ENCODE assay signal across 15 cellular contexts in the genomic region with DNA sequence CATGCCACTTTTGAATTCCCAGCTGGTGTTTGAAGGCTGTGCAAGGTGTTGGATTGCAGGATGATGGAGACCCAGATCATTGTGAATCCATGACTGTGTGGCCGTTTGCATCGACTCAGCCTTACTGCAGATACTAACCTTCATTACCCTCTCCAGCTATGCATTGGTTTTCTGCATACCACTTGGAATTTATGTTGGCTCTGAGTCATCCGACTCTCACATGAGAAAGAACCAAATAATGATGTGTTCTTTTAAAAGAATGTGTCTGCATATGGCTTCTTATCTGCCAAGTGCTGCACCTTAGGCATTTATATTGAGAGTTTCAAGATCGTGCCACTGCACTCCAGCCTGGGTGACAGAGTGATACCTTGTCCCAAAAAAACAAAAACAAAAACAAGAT.
A peak's percentile ranks its signal among the peaks of the same experiment; 100 is the strongest.
DNase-seq lines count a peak whose midpoint lies in the region; TF ChIP-seq lines count a peak whose summit lies in the region.
"Had no signal": no experiment of that assay in that cellular context is flagged by ENCODE, and none has a peak within 500 bp of the region (broad histone marks: within the 10 kb centered on the region; RNA-seq: fewer than 3 reads in every experiment).

No MANE protein-coding gene starts in this region.

- no peaks in the 10 kb centered on the region for H3K9me3 ChIP-seq in GM23248 (ENCODE audit: low read depth)
- H3K9me3 ChIP-seq in skeletal muscle satellite cell (replicated peaks; ENCODE audit: low read length): no peaks in the 10 kb centered on the region
- no peaks in the 10 kb centered on the region for H3K9me3 ChIP-seq in tibial nerve
- H3K9me3 ChIP-seq: lower lobe of right lung, pancreas had no signal

- TF ChIP-seq CTCF in fibroblast of pulmonary artery (IDR thresholded peaks at IDR 0.05; ENCODE audit: low read length, missing control alignments) (no peak), tibial nerve (IDR thresholded peaks at IDR 0.05) (no peak)

- H3K79me2 ChIP-seq in GM23248 (ENCODE audit: insufficient read depth): 0 out of 2 replicates have a peak, but pooled peaks cover 4% of the 10 kb centered on the region

- TF ChIP-seq EP300 in tibial nerve (IDR thresholded peaks at IDR 0.05): no peak

- no peak overlapping the region for H2AFZ ChIP-seq in GM23248

- no peaks in the 10 kb centered on the region for H4K20me1 ChIP-seq in GM23248 (ENCODE audit: insufficient read depth)

- H3K4me3 ChIP-seq in GM23248 (no peak overlapping the region), fibroblast of pulmonary artery (replicated peaks; ENCODE audit: low read depth, low read length) (no peak overlapping the region), skeletal muscle satellite cell (ENCODE audit: low read length) (no peak overlapping the region), tibial nerve (no peak overlapping the region)
- H3K4me3 ChIP-seq: lower lobe of right lung, pancreas had no signal

- H3K27me3 ChIP-seq in GM23248 (replicated peaks; ENCODE audit: insufficient read depth): no peaks in the 10 kb centered on the region
- H3K27me3 ChIP-seq in skeletal muscle satellite cell (ENCODE audit: control insufficient read depth, insufficient read depth, low read length): no peaks in the 10 kb centered on the region
- no peaks in the 10 kb centered on the region for H3K27me3 ChIP-seq in tibial nerve
- H3K27me3 ChIP-seq: pancreas had no signal

- no peaks in the 10 kb centered on the region for H3K9me2 ChIP-seq in GM23248 (ENCODE audit: insufficient read depth)

- peaks cover 16% of the 10 kb centered on the region for H3F3A ChIP-seq in GM23248 (ENCODE audit: insufficient read depth)

- in situ Hi-C loops in GM23248 (cut with MboI): no loop called here

- H3K9ac ChIP-seq in GM23248 (no peak overlapping the region), skeletal muscle satellite cell (ENCODE audit: low read depth, low read length) (no peak overlapping the region)

- H3K4me2 ChIP-seq in GM23248 (ENCODE audit: unreplicated experiment) (peak overlapping the region; percentile 48), skeletal muscle satellite cell (ENCODE audit: low read length) (peak overlapping the region; percentile 36)

- no peak for TF ChIP-seq POLR2A in tibial nerve (IDR thresholded peaks at IDR 0.05)

- H3K36me3 ChIP-seq in GM23248 (ENCODE audit: low read depth) (no peaks in the 10 kb centered on the region), skeletal muscle satellite cell (ENCODE audit: insufficient read depth, low read length) (peaks cover 22% of the 10 kb centered on the region), tibial nerve (no peaks in the 10 kb centered on the region)
- H3K36me3 ChIP-seq: lower lobe of right lung, pancreas had no signal

- H3K27ac ChIP-seq in GM23248 (peak overlapping the region; percentile 59), tibial nerve (no peak overlapping the region)
- H3K27ac ChIP-seq: lower lobe of right lung, pancreas had no signal

- H3K4me1 ChIP-seq in GM23248 (ENCODE audit: insufficient read depth) (peaks cover 14% of the 10 kb centered on the region), skeletal muscle satellite cell (ENCODE audit: control insufficient read depth, insufficient read depth, low read length) (peaks cover 21% of the 10 kb centered on the region), tibial nerve (peaks cover 0 to 9% (median 5%) of the 10 kb centered on the region in 4 donors)
- H3K4me1 ChIP-seq: lower lobe of right lung had no signal

- DNase-seq in GM23248 (peak; percentile 78), SW480 (ENCODE audit: low spot score) (peak; percentile 3), fibroblast of pulmonary artery (ENCODE audit: low read depth) (peak; percentile 55), NCI-H1436 (lab: John Stamatoyannopoulos, UW) (no peak), DMS53 (lab: John Stamatoyannopoulos, UW) (no peak), tibial nerve (ENCODE audit: low spot score in 2 of 2) (no peak)
- DNase-seq: activated naive CD4-positive, alpha-beta T cell treated with Interleukin-2 at 50 U/mL for 16 hours; DMS153; KG1; lower lobe of right lung; NCI-H2107; pancreas; substantia nigra; T-helper 17 cell had no signal

- WGBS in GM23248 (ENCODE audit: low coverage in 1 of 2, low lambda C conversion rate in 2 of 2, missing lambda C conversion rate in 2 of 2), 2 experiments: 4 to 6% methylated on average over 3 to 4 of the region's 4 CpGs
- 69 to 82% methylated on average over 4 of the region's 4 CpGs for WGBS in tibial nerve, 2 donors

Comparison
In these comparisons a context has a peak if more than half of its experiments do, and no peak if none do; other contexts are left out.
1. DNase-seq: peak in GM23248 (single experiment), SW480 (single experiment) and fibroblast of pulmonary artery (single experiment); none in NCI-H1436 (single experiment), DMS53 (single experiment) and tibial nerve (0 of 2).